ENCODE assay signal across 8 cellular contexts in the genomic region with DNA sequence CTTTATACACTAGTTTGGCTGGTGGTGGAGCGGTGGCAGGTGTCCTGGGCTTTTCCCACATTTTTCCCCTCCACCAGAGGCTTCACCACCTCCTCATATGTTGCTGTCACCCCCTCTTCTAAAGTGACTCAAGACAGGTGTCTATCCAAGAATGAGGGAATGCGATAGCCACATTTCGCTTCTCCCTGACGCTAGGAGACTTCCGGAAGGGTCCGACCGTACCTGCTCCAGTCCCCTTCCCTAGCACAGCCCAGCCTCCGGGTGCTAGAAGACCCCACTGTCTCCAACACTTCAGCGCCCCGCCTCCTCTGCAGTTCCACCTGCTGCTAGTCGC. TPM values are rescaled to one million over a fixed set of nuclear protein-coding genes. Genes with fewer than 3 reads are reported as not detected.
DNase-seq lines count a peak whose midpoint lies in the region; ATAC-seq and TF ChIP-seq lines count a peak whose summit lies in the region.

No MANE protein-coding gene starts in this region.

- ATAC-seq in activated T-cell treated with anti-CD3 and anti-CD28 coated beads, Interleukin-2, amount 50 U/mL, for 72 hours (replicated peaks in 1 of 2): no peak
- ATAC-seq in GM19452 (IDR thresholded peaks at IDR 0.05; ENCODE audit: unreplicated experiment): no peak
- ATAC-seq in HG02840 (IDR thresholded peaks at IDR 0.05; ENCODE audit: low FRiP score, unreplicated experiment): no peak

- TF ChIP-seq POLR2A in lower leg skin (IDR thresholded peaks at IDR 0.05): no peak

- H3K27me3 Mint-ChIP-seq in activated T-cell treated with anti-CD3 and anti-CD28 coated beads, Interleukin-2, amount 50 U/mL, for 72 hours (ENCODE audit: low read depth): no peaks in the 10 kb centered on the region

- in situ Hi-C loops in astrocyte of the cerebellum (cut with HindIII; ENCODE audit: low sequenced_read_pairs) (no loop called here), KBM-7 (cut with MboI; ENCODE audit: low pct_unique_long_range_greater_than_20kb, low sequenced_read_pairs) (no loop called here)

- peak overlapping the region; percentile 56 for H3K4me3 ChIP-seq in astrocyte of the cerebellum (ENCODE audit: low read depth, low read length)
- peak overlapping the region; percentile 38 for H3K4me3 ChIP-seq in lower leg skin (ENCODE audit: low read depth, poor library complexity, severe bottlenecking)
- peak overlapping the region; percentile 61 for H3K4me3 ChIP-seq in tibial artery

- peaks cover 10 to 12% of the 10 kb centered on the region in 2 donors for H3K36me3 Mint-ChIP-seq in activated T-cell treated with anti-CD3 and anti-CD28 coated beads, Interleukin-2, amount 50 U/mL, for 72 hours (ENCODE audit: insufficient read depth in 2 of 2)

- TF ChIP-seq CTCF in astrocyte of the cerebellum (IDR thresholded peaks at IDR 0.05; ENCODE audit: low read depth, low read length, missing control alignments) (no peak), lower leg skin (IDR thresholded peaks at IDR 0.05) (no peak), tibial artery (IDR thresholded peaks at IDR 0.05) (no peak)

- peaks cover 62% of the 10 kb centered on the region for H3K4me1 Mint-ChIP-seq in activated T-cell treated with anti-CD3 and anti-CD28 coated beads, Interleukin-2, amount 50 U/mL, for 72 hours (ENCODE audit: low read depth)

- intact Hi-C loops in lower leg skin (cut with DNase I; ENCODE audit: low total_unique reads): no loop called here
- intact Hi-C loops in tibial artery (cut with DNase I; ENCODE audit: low total_unique reads): no loop called here

- H3K27ac ChIP-seq in tibial artery: peak overlapping the region; percentile 78 to 89

- peaks cover 0 to 2% of the 10 kb centered on the region in 2 donors for H3K9me3 Mint-ChIP-seq in activated T-cell treated with anti-CD3 and anti-CD28 coated beads, Interleukin-2, amount 50 U/mL, for 72 hours

- peak overlapping the region; percentile 89 for H3K27ac Mint-ChIP-seq in activated T-cell treated with anti-CD3 and anti-CD28 coated beads, Interleukin-2, amount 50 U/mL, for 72 hours

- 1 to 3% methylated on average over 11 of the region's 11 CpGs for WGBS in lower leg skin, 2 donors

- peak overlapping the region; percentile 95 to 100 for H3K4me3 Mint-ChIP-seq in activated T-cell treated with anti-CD3 and anti-CD28 coated beads, Interleukin-2, amount 50 U/mL, for 72 hours

- no peaks in the 10 kb centered on the region for H3K9me3 ChIP-seq in tibial artery

- H3K4me1 ChIP-seq in tibial artery: peaks cover 7 to 54% (median 41%) of the 10 kb centered on the region in 4 donors

- H3K27me3 ChIP-seq in tibial artery: no peaks in the 10 kb centered on the region

- H3K36me3 ChIP-seq in tibial artery: peaks cover 0 to 9% (median 0%) of the 10 kb centered on the region in 3 donors

- DNase-seq in activated T-cell treated with anti-CD3 and anti-CD28 coated beads, Interleukin-2, amount 50 U/mL, for 72 hours: no peak
- no peak for DNase-seq in activated T-cell treated with anti-CD3 and anti-CD28 coated beads, Interleukin-2, amount 50 U/mL, for 1 hour
- DNase-seq in astrocyte of the cerebellum (ENCODE audit: low read depth) (no peak), lower leg skin (ENCODE audit: low spot score in 2 of 2) (no peak), tibial artery (no peak), KBM-7 (no peak)

RNA-seq across cellular contexts. Expression of a gene that starts 0.5 kb away (rescaled TPM):
- total RNA-seq in activated T-cell treated with anti-CD3 and anti-CD28 coated beads, Interleukin-2, amount 50 U/mL, for 72 hours: 10 to 100 TPM; 66.4 to 77.0 TPM
- total RNA-seq in lower leg skin: 100 to 1,000 TPM in 3 of 4 donors, 10 to 100 TPM in 1; 97.2 to 134 (median 107) TPM

RNA-seq across cellular contexts. Expression of a gene that starts 17.2 kb away (rescaled TPM):
- 10 to 100 TPM; 29.6 to 32.1 TPM for total RNA-seq in activated T-cell treated with anti-CD3 and anti-CD28 coated beads, Interleukin-2, amount 50 U/mL, for 72 hours
- 10 to 100 TPM; 27.6 to 73.1 (median 32.5) TPM for total RNA-seq in lower leg skin

RNA-seq across cellular contexts. Expression of a gene that starts 29.7 kb away (rescaled TPM):
- total RNA-seq in activated T-cell treated with anti-CD3 and anti-CD28 coated beads, Interleukin-2, amount 50 U/mL, for 72 hours: 10 to 100 TPM; 48.5 to 53.8 TPM
- 100 to 1,000 TPM; 108 to 189 (median 123) TPM for total RNA-seq in lower leg skin

RNA-seq across cellular contexts. Expression of a gene that starts 34.0 kb away (rescaled TPM):
- 10 to 100 TPM; 88.3 to 90.1 TPM for total RNA-seq in activated T-cell treated with anti-CD3 and anti-CD28 coated beads, Interleukin-2, amount 50 U/mL, for 72 hours
- 10 to 100 TPM; 60.3 to 72.6 (median 67.5) TPM for total RNA-seq in lower leg skin

RNA-seq across cellular contexts. Expression of a gene that starts 46.2 kb away (rescaled TPM):
- total RNA-seq in activated T-cell treated with anti-CD3 and anti-CD28 coated beads, Interleukin-2, amount 50 U/mL, for 72 hours: under 1 TPM; 0.14 to 0.17 TPM
- total RNA-seq in lower leg skin: under 1 TPM; 0.17 to 0.84 (median 0.28) TPM
